ENCODE assay signal across 33 cellular contexts in the genomic region with DNA sequence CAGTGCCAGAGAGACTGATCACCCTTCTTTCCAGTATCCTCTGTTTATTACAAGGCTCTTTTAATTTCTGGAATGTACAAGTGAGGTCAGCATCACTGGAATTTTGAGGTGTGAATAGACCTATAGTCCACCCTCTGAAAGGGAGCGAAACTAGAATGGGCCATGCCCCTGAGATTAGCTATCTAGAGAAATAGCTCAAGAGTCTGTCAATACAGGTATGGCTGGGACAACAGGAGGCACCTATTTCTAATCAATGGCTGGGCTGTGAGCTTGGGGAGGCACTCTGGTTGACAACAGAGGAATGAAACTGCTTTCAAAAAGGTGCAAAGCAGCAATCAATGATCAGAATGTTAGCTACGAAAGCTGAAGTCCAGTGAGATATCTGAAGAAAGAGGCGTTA.
"Had no signal": no experiment of that assay in that cellular context is flagged by ENCODE, and none has a peak within 500 bp of the region (broad histone marks: within the 10 kb centered on the region; RNA-seq: fewer than 3 reads in every experiment).

No MANE protein-coding gene starts in this region.

- H3K36me3 Mint-ChIP-seq: activated naive CD8-positive, alpha-beta T cell treated with anti-CD3 and anti-CD28 coated beads for 36 hours had no signal

- H3K27me3 Mint-ChIP-seq: activated B cell treated with CpG ODN at 0.5 μM for 24 hours; activated CD8-positive, alpha-beta T cell treated with anti-CD3 and anti-CD28 coated beads for 36 hours; activated naive CD8-positive, alpha-beta T cell treated with anti-CD3 and anti-CD28 coated beads for 36 hours; activated T-helper 17 cell treated with anti-CD3 and anti-CD28 coated beads, Interleukin-2, amount 50 U/mL, for 72 hours had no signal

- H3K27ac ChIP-seq: ascending aorta, body of pancreas, breast epithelium, VCaP had no signal

- ATAC-seq: activated CD8-positive, alpha-beta T cell treated with anti-CD3 and anti-CD28 coated beads for 36 hours; activated T-cell treated with anti-CD3 and anti-CD28 coated beads, Interleukin-2, amount 50 U/mL, for 72 hours; activated T-helper 17 cell treated with anti-CD3 and anti-CD28 coated beads, Interleukin-2, amount 50 U/mL, for 72 hours; body of pancreas had no signal

- H3K4me3 Mint-ChIP-seq: activated CD8-positive, alpha-beta T cell treated with anti-CD3 and anti-CD28 coated beads for 36 hours; activated naive CD8-positive, alpha-beta T cell treated with anti-CD3 and anti-CD28 coated beads for 36 hours; activated T-cell treated with anti-CD3 and anti-CD28 coated beads, Interleukin-2, amount 50 U/mL, for 72 hours; activated T-helper 17 cell treated with anti-CD3 and anti-CD28 coated beads, Interleukin-2, amount 50 U/mL, for 72 hours had no signal

- H3K9me3 Mint-ChIP-seq: activated B cell treated with CpG ODN at 0.5 μM for 24 hours; activated CD8-positive, alpha-beta T cell treated with anti-CD3 and anti-CD28 coated beads for 36 hours; activated naive CD8-positive, alpha-beta T cell treated with anti-CD3 and anti-CD28 coated beads for 36 hours; activated T-cell treated with anti-CD3 and anti-CD28 coated beads, Interleukin-2, amount 50 U/mL, for 72 hours; activated T-helper 17 cell treated with anti-CD3 and anti-CD28 coated beads, Interleukin-2, amount 50 U/mL, for 72 hours had no signal

- H3K27me3 ChIP-seq: ascending aorta, body of pancreas, breast epithelium, MG63 had no signal

- H3K9me3 ChIP-seq: ascending aorta, body of pancreas, breast epithelium, MG63 had no signal

- H3K4me1 ChIP-seq: ascending aorta, body of pancreas, breast epithelium had no signal

- H3K27ac Mint-ChIP-seq: activated B cell treated with CpG ODN at 0.5 μM for 24 hours; activated CD8-positive, alpha-beta T cell treated with anti-CD3 and anti-CD28 coated beads for 36 hours; activated naive CD8-positive, alpha-beta T cell treated with anti-CD3 and anti-CD28 coated beads for 36 hours; activated T-cell treated with anti-CD3 and anti-CD28 coated beads, Interleukin-2, amount 50 U/mL, for 72 hours; activated T-helper 17 cell treated with anti-CD3 and anti-CD28 coated beads, Interleukin-2, amount 50 U/mL, for 72 hours had no signal

- H3K36me3 ChIP-seq: ascending aorta, breast epithelium, MG63 had no signal

- DNase-seq: activated B cell treated with CpG ODN at 0.5 μM for 24 hours; activated CD4-positive, alpha-beta T cell treated with anti-CD3 and anti-CD28 coated beads for 48 hours; activated CD4-positive, CD25-positive, alpha-beta regulatory T cell treated with anti-CD3 and anti-CD28 coated beads, Interleukin-2, amount 50 U/mL, for 72 hours; activated CD8-positive, alpha-beta T cell treated with anti-CD3 and anti-CD28 coated beads for 36 hours; activated effector memory CD4-positive, alpha-beta T cell treated with anti-CD3 and anti-CD28 coated beads, Interleukin-2, amount 50 U/mL, for 16 hours; activated naive CD4-positive, alpha-beta T cell; activated naive CD4-positive, alpha-beta T cell treated with anti-CD3 and anti-CD28 coated beads, Interleukin-2, amount 50 U/mL, for 16 hours; activated naive CD8-positive, alpha-beta T cell treated with anti-CD3 and anti-CD28 coated beads for 36 hours; activated T-cell treated with anti-CD3 and anti-CD28 coated beads, Interleukin-2, amount 50 U/mL, for 1 hour; activated T-cell treated with anti-CD3 and anti-CD28 coated beads, Interleukin-2, amount 50 U/mL, for 72 hours; amniotic stem cell; body of pancreas; Kasumi-1; KG1; MG63; NCI-H1048; NCI-H1105 treated with DMSO at 0.1 percent for 48 hours; NCI-H1436; NCI-H1694; NCI-H2029; NCI-H345; NCI-H510A; NCI-H526; NCI-H748 treated with DMSO at 0.1 percent for 48 hours; Right ventricle myocardium superior; SW 1271; T-helper 1 cell; T-helper 2 cell; T-helper 9 cell had no signal

- H3K4me1 Mint-ChIP-seq: activated naive CD8-positive, alpha-beta T cell treated with anti-CD3 and anti-CD28 coated beads for 36 hours; activated T-helper 17 cell treated with anti-CD3 and anti-CD28 coated beads, Interleukin-2, amount 50 U/mL, for 72 hours had no signal

- H3K4me3 ChIP-seq: ascending aorta, body of pancreas, breast epithelium, MG63 had no signal
